In genomic region chr12:106090586-106091411, GRCh38 we compare ENCODE assay signal across 11 cellular contexts. TPM values are rescaled to one million over a fixed set of nuclear protein-coding genes. Genes with fewer than 3 reads are reported as not detected.
DNase-seq lines count a peak whose midpoint lies in the region; ATAC-seq and TF ChIP-seq lines count a peak whose summit lies in the region.
"Had no signal": no experiment of that assay in that cellular context is flagged by ENCODE, and none has a peak within 500 bp of the region (broad histone marks: within the 10 kb centered on the region; RNA-seq: fewer than 3 reads in every experiment).

No MANE protein-coding gene starts in this region.

- H3K27ac ChIP-seq in RWPE2 (ENCODE audit: poor library complexity, severe bottlenecking) = peak overlapping the region; percentile 28

- ATAC-seq in RWPE2 (ENCODE audit: low read depth) (0 out of 3 replicates have a peak, but pooled peaks have one; percentile 21), HG03095 (IDR thresholded peaks at IDR 0.05; ENCODE audit: unreplicated experiment) (no peak)
- ATAC-seq: activated CD8-positive, alpha-beta T cell treated with anti-CD3 and anti-CD28 coated beads for 36 hours had no signal

- no peaks in the 10 kb centered on the region for H3K9me3 ChIP-seq in RWPE2 (ENCODE audit: severe bottlenecking)
- H3K9me3 ChIP-seq: HAP-1 had no signal

- TF ChIP-seq CTCF in RWPE2 (IDR thresholded peaks at IDR 0.05; ENCODE audit: poor library complexity, severe bottlenecking) = no peak

- H3K36me3 ChIP-seq in RWPE2 (ENCODE audit: low read depth) = 0 out of 2 replicates have a peak, but pooled peaks cover 6% of the 10 kb centered on the region

- H3K27me3 ChIP-seq in RWPE2 (ENCODE audit: insufficient read depth, poor library complexity, severe bottlenecking) = no peaks in the 10 kb centered on the region

- no peak overlapping the region for H3K4me3 ChIP-seq in RWPE2 (ENCODE audit: severe bottlenecking)
- H3K4me3 ChIP-seq: HAP-1 had no signal

- peaks cover 7% of the 10 kb centered on the region for H3K4me1 ChIP-seq in RWPE2 (ENCODE audit: insufficient read depth, poor library complexity, severe bottlenecking)

- DNase-seq in A172 (ENCODE audit: low spot score) = peak; percentile 70
- no peak for DNase-seq in RWPE2 (ENCODE audit: low spot score)
- DNase-seq in fibroblast of gingiva (ENCODE audit: low read depth) = peak; percentile 69
- peak; percentile 79 for DNase-seq in myocyte (ENCODE audit: low read depth)
- DNase-seq in activated effector memory CD4-positive, alpha-beta T cell treated with Interleukin-2 at 50 U/mL for 16 hours = no peak
- DNase-seq in retina = no peak
- no peak for DNase-seq in DMS153 (lab: John Stamatoyannopoulos, UW)
- DNase-seq: activated CD8-positive, alpha-beta T cell treated with anti-CD3 and anti-CD28 coated beads for 36 hours; effector memory CD4-positive, alpha-beta T cell had no signal

RNA-seq across cellular contexts. Expression of gene NUAK1, which starts 48.0 kb away (rescaled TPM):
- 35.5 and 36.1 TPM in 2 replicates for total RNA-seq in A172 (2014; rRNA removed; shearing (Covaris generic))
- total RNA-seq in myocyte = 40.7 and 66.7 TPM in 2 replicates
- polyA plus RNA-seq in myocyte (2012) = 76.0 TPM
- total RNA-seq: activated CD8-positive, alpha-beta T cell treated with anti-CD3 and anti-CD28 coated beads for 36 hours had no signal

Comparison
In these comparisons a context has a peak if more than half of its experiments do, and no peak if none do; other contexts are left out.
1. DNase-seq: peak in A172 (single experiment), fibroblast of gingiva (single experiment) and myocyte (single experiment); none in RWPE2 (single experiment), activated effector memory CD4-positive, alpha-beta T cell treated with Interleukin-2 at 50 U/mL for 16 hours (single experiment), retina (single experiment) and DMS153 (single experiment).